26 cellular contexts compared by ENCODE assay signal in genomic region chr13:62924395-62924794, GRCh38.
DNase-seq lines count a peak whose midpoint lies in the region; ATAC-seq, FAIRE-seq and TF ChIP-seq lines count a peak whose summit lies in the region.
"Had no signal": no experiment of that assay in that cellular context is flagged by ENCODE, and none has a peak within 500 bp of the region (broad histone marks: within the 10 kb centered on the region; RNA-seq: fewer than 3 reads in every experiment).

No MANE protein-coding gene starts in this region.

- FAIRE-seq in endometrium (lab: Jason Lieb, UNC), result peak; percentile 4
- FAIRE-seq: GM12878, GM12892, GM18507 had no signal

- no peak overlapping the region for H3K4me3 ChIP-seq in H7 (ENCODE audit: insufficient read depth, low read depth, low read length)
- H3K4me3 ChIP-seq: BLaER1, GM12878 had no signal

- no peak for ATAC-seq in SK-N-SH treated with all-trans-retinoic acid at 6 μM for 48 hours
- ATAC-seq in GM21737 (IDR thresholded peaks at IDR 0.05; ENCODE audit: unreplicated experiment), result no peak
- ATAC-seq: GM12878 had no signal

- POLR2A ChIA-PET in HEK293T (lab: Yijun Ruan, JAX), result no interaction called here

- CTCF ChIA-PET in HEK293T (lab: Yijun Ruan, JAX), result no interaction called here

- DNase-seq in HEK293T (ENCODE audit: extremely low spot score) (no peak), SK-N-DZ (ENCODE audit: low spot score) (peak; percentile 35), mesenteric fat pad (ENCODE audit: low spot score) (no peak), H7 (no peak)
- DNase-seq: 8988T; ACHN; BE2C; C1 segment of cervical spinal cord; CD4-positive, alpha-beta memory T cell; CD4-positive, CD25-positive, alpha-beta regulatory T cell; CD8-positive, alpha-beta memory T cell; COR-L47; DMS 273 treated with DMSO at 0.1 percent for 48 hours; DMS153; DMS53; DMS79; DND-41; EL; GDM1 had no signal

- H3K36me3 ChIP-seq in H7 (replicated peaks; ENCODE audit: control insufficient read depth, insufficient read depth, low read length), result no peaks in the 10 kb centered on the region
- H3K36me3 ChIP-seq: BE2C, BLaER1 had no signal

- no peaks in the 10 kb centered on the region for H3K27me3 ChIP-seq in H7 (ENCODE audit: control insufficient read depth, insufficient read depth, low read length)
- H3K27me3 ChIP-seq: BE2C, BLaER1 had no signal

TF ChIP-seq in HEK293T, 16 proteins besides CTCF, POLR2A, EP300 and RAD21:
- TF ChIP-seq L3MBTL2 (conservative IDR thresholded peaks at IDR 0.05) (no peak), PKNOX1 (IDR thresholded peaks at IDR 0.05) (peak; percentile 22; the same call in 1 of the 2 replicates)
TF ChIP-seq in HEK293T: peak in this region for 1.

TF ChIP-seq in SK-N-SH treated with all-trans-retinoic acid at 6 μM for 48 hours, 23 proteins besides CTCF, POLR2A, EP300 and RAD21:
- TF ChIP-seq ISL1 (CRISPR knock-in tag; IDR thresholded peaks at IDR 0.05) (peak; percentile 91), RARB (CRISPR knock-in tag; IDR thresholded peaks at IDR 0.05) (no peak)
